In the genomic region with DNA sequence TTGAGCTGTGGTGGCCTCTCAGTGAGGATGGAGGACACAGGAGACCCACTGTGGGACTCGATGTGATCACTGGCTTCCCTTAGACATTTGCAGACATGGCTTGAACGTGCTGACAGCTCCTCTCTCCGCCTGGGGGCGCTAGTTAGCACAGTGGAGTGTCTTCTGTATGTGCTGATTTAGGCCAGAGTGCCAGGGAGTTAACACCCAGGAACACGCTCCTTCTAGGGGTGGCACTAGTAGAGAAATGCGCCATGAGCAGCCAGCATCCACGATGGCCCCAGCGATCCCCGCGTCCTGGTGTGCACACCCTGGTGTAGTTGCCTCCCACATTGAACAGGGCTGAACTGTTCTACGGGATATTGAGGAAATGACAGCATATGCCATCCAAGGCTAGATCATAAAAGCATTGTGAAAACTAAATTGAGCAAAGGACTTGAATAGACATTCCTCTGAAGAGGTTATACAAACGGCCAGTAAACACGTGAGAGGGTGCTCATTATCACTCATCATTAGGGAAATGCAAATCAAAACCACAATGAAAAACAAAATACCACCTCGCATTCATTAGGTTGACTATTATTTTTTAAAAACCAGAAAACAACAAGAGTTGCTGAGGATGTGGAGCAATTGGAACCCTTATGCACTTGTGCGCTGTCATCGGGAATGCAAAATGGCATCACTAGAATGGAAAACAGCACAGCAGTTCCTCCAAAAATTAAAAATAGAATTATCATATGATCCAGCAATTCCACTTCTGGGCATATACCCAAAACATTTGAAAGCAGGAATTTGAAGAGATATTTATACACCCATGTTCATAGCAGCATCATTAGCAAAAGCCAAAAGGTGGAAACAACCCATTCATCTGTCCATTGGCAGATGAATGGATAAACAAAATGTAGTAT, we compare ENCODE assay signal across 10 cellular contexts. TPM values are rescaled to one million over a fixed set of nuclear protein-coding genes. Genes with fewer than 3 reads are reported as not detected.
DNase-seq lines count a peak whose midpoint lies in the region; ATAC-seq and TF ChIP-seq lines count a peak whose summit lies in the region.
"Had no signal": no experiment of that assay in that cellular context is flagged by ENCODE, and none has a peak within 500 bp of the region (broad histone marks: within the 10 kb centered on the region; RNA-seq: fewer than 3 reads in every experiment).

No MANE protein-coding gene starts in this region.

- H3K27ac Mint-ChIP-seq in naive thymus-derived CD4-positive, alpha-beta T cell: no peak overlapping the region
- H3K27ac Mint-ChIP-seq: mesothelial cell of epicardium had no signal

- WGBS in esophagus squamous epithelium, 2 donors: 55 to 58% methylated on average over 11 to 14 of the region's 16 CpGs

- H3K27me3 ChIP-seq in esophagus squamous epithelium: peaks cover 0 to 30% (median 0%) of the 10 kb centered on the region in 4 donors
- H3K27me3 ChIP-seq in naive thymus-derived CD4-positive, alpha-beta T cell (ENCODE audit: control insufficient read depth in 2 of 2, insufficient read depth in 2 of 2, low read length in 2 of 2): no peaks in the 10 kb centered on the region

- no peak overlapping the region for H3K4me3 Mint-ChIP-seq in naive thymus-derived CD4-positive, alpha-beta T cell
- H3K4me3 Mint-ChIP-seq: mesothelial cell of epicardium had no signal

- H3K4me1 Mint-ChIP-seq in naive thymus-derived CD4-positive, alpha-beta T cell: peaks cover 13 to 34% (median 17%) of the 10 kb centered on the region in 7 donors

- peaks cover 2 to 25% (median 7%) of the 10 kb centered on the region in 11 donors for H3K9me3 Mint-ChIP-seq in naive thymus-derived CD4-positive, alpha-beta T cell

- TF ChIP-seq CTCF in esophagus squamous epithelium (IDR thresholded peaks at IDR 0.05) (no peak), retinal pigment epithelial cell (conservative IDR thresholded peaks at IDR 0.05; ENCODE audit: low read depth, low read length) (peak; percentile 33)

- intact Hi-C loops in esophagus squamous epithelium (cut with DNase I): no loop called here
- intact Hi-C loops in naive thymus-derived CD4-positive, alpha-beta T cell (cut with micrococcal nuclease): no loop called here

- CTCF ChIA-PET in naive thymus-derived CD4-positive, alpha-beta T cell (lab: Charles Lee): no interaction called here

- DNase-seq in NCI-H748 (lab: John Stamatoyannopoulos, UW; ENCODE audit: unreplicated experiment): peak; percentile 33
- DNase-seq in NCI-H748 treated with DMSO at 0.1 percent for 48 hours (lab: John Stamatoyannopoulos, UW): no peak
- peak; percentile 57 for DNase-seq in NAMALWA (ENCODE audit: low spot score)
- DNase-seq in esophagus squamous epithelium (lab: John Stamatoyannopoulos, UW): no peak
- no peak for DNase-seq in retinal pigment epithelial cell (ENCODE audit: low read depth)
- no peak for DNase-seq in activated T-cell treated with anti-CD3 and anti-CD28 coated beads, Interleukin-2, amount 50 U/mL, for 48 hours
- no peak for DNase-seq in hepatic stellate cell (ENCODE audit: low spot score)
- no peak for DNase-seq in naive thymus-derived CD4-positive, alpha-beta T cell

- no peaks in the 10 kb centered on the region for H3K36me3 ChIP-seq in esophagus squamous epithelium
- H3K36me3 ChIP-seq in naive thymus-derived CD4-positive, alpha-beta T cell (ENCODE audit: control insufficient read depth in 2 of 3, insufficient read depth in 3 of 3, low read length in 3 of 3): no peaks in the 10 kb centered on the region

- no peak for TF ChIP-seq POLR2A in esophagus squamous epithelium (IDR thresholded peaks at IDR 0.05)

- H3K4me3 ChIP-seq in esophagus squamous epithelium: no peak overlapping the region
- H3K4me3 ChIP-seq in retinal pigment epithelial cell (ENCODE audit: low read length): no peak overlapping the region
- H3K4me3 ChIP-seq in naive thymus-derived CD4-positive, alpha-beta T cell (ENCODE audit: low read length): no peak overlapping the region

- peaks cover 5 to 24% (median 5%) of the 10 kb centered on the region in 3 donors for H3K4me1 ChIP-seq in esophagus squamous epithelium
- peaks cover 15% of the 10 kb centered on the region in 2 donors for H3K4me1 ChIP-seq in naive thymus-derived CD4-positive, alpha-beta T cell (ENCODE audit: control insufficient read depth in 2 of 2, insufficient read depth in 2 of 2, low read length in 2 of 2)

- POLR2A ChIA-PET in naive thymus-derived CD4-positive, alpha-beta T cell (lab: Charles Lee): no interaction called here

- peaks cover 0 to 11% (median 3%) of the 10 kb centered on the region in 3 donors for H3K9me3 ChIP-seq in esophagus squamous epithelium
- peaks cover 0 to 5% (median 0%) of the 10 kb centered on the region in 3 experiments for H3K9me3 ChIP-seq in naive thymus-derived CD4-positive, alpha-beta T cell (ENCODE audit: control insufficient read depth in 2 of 3, low read length in 3 of 3)

- no peak for ATAC-seq in naive thymus-derived CD4-positive, alpha-beta T cell

- peaks cover 0 to 15% (median 0%) of the 10 kb centered on the region in 5 donors for H3K27me3 Mint-ChIP-seq in naive thymus-derived CD4-positive, alpha-beta T cell

- H3K36me3 Mint-ChIP-seq in naive thymus-derived CD4-positive, alpha-beta T cell: peaks cover 0 to 26% (median 8%) of the 10 kb centered on the region in 5 donors
- H3K36me3 Mint-ChIP-seq: mesothelial cell of epicardium had no signal

- peak overlapping the region in 3 of 4 donors; percentile 53 to 70 (median 63) for H3K27ac ChIP-seq in esophagus squamous epithelium
- no peak overlapping the region for H3K27ac ChIP-seq in naive thymus-derived CD4-positive, alpha-beta T cell (ENCODE audit: low read depth, low read length)
- H3K27ac ChIP-seq: HL-60 had no signal

RNA-seq across cellular contexts. Expression of gene NMUR1, which starts 11.6 kb away (rescaled TPM):
- 1 to 10 TPM in 1 of 4 donors, under 1 TPM in 1, not detected in 2; 0.15 to 1.5 TPM for total RNA-seq in esophagus squamous epithelium
- total RNA-seq in naive thymus-derived CD4-positive, alpha-beta T cell: 1 to 10 TPM in 2 of 5 experiments, under 1 TPM in 1, not detected in 2; 0.72 to 7.0 (median 1.4) TPM
- polyA plus RNA-seq in naive thymus-derived CD4-positive, alpha-beta T cell: not detected

RNA-seq across cellular contexts. Expression of gene TEX44, which starts 50.8 kb away (rescaled TPM):
- not detected for total RNA-seq in esophagus squamous epithelium
- total RNA-seq in naive thymus-derived CD4-positive, alpha-beta T cell: not detected
- polyA plus RNA-seq in naive thymus-derived CD4-positive, alpha-beta T cell: not detected
- total RNA-seq: mesothelial cell of epicardium had no signal

Comparison
In these comparisons a context has a peak if more than half of its experiments do, and no peak if none do; other contexts are left out.
1. DNase-seq: peak in NCI-H748 (single experiment) and NAMALWA (single experiment); none in NCI-H748 treated with DMSO at 0.1 percent for 48 hours (single experiment), esophagus squamous epithelium (single experiment), retinal pigment epithelial cell (single experiment), activated T-cell treated with anti-CD3 and anti-CD28 coated beads, Interleukin-2, amount 50 U/mL, for 48 hours (0 of 2), hepatic stellate cell (single experiment) and naive thymus-derived CD4-positive, alpha-beta T cell (0 of 9).